In the genomic region with DNA sequence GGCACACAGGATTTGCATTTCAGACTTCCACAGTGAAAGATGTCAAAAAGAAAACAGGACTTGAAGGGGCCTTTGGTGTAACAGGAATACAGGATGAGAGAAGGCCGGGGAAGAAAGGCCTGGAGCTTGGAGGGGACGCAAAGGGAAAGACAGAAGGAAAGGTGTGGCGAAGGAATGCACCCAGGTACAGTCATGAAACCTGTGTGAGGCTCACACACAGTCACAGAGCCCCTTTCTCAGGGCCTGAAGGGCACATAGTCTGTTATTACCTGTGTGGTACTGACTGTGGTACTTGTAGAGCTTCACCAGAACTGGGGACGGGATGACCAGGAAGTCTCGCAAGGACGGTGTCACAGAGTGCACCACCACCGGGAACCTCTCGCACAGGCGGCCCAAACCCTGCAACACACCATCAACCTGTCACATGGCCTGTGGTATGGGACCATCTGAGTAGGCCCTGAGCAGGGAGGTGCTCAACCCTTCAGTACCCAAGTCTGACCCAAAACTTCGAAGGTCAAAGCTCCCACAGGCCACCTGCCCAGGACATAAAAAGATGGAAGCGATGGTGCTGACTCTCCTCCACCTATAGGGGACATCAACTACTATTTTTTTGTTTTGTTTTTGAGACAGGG, we compare ENCODE assay signal across 1 cellular context.
TF ChIP-seq lines count a peak whose summit lies in the region.

No MANE protein-coding gene starts in this region.

TF ChIP-seq in K562, 482 proteins besides CTCF, POLR2A, EP300 and RAD21 (continued from another document and continues in another):
- TF ChIP-seq REST (CRISPR knock-in tag; IDR thresholded peaks at IDR 0.05; ENCODE audit: low read depth): no peak
- no peak for TF ChIP-seq TEAD2 (tag; IDR thresholded peaks at IDR 0.05)
- TF ChIP-seq EGR1 (conservative IDR thresholded peaks at IDR 0.05): no peak
- TF ChIP-seq NFE2L1 (tag; IDR thresholded peaks at IDR 0.05; ENCODE audit: borderline replicate concordance, low read depth): no peak
- TF ChIP-seq E2F4 (CRISPR knock-in tag; IDR thresholded peaks at IDR 0.05; ENCODE audit: low read depth): no peak
- peak; percentile 12 for TF ChIP-seq HNRNPLL (IDR thresholded peaks at IDR 0.05; ENCODE audit: low read depth, low read length, poor library complexity, severe bottlenecking)
- peak; percentile 78; the same call in 1 of the 2 replicates for TF ChIP-seq IRF2 (CRISPR knock-in tag; IDR thresholded peaks at IDR 0.05)
- TF ChIP-seq FOXJ3 (CRISPR knock-in tag; IDR thresholded peaks at IDR 0.05): peak; percentile 57; the same call in 1 of the 2 replicates
- no peak for TF ChIP-seq SMAD4 (CRISPR knock-in tag; conservative IDR thresholded peaks at IDR 0.05)
- no peak for TF ChIP-seq NCOA6 (IDR thresholded peaks at IDR 0.05)
- no peak for TF ChIP-seq ZFP30 (CRISPR knock-in tag; IDR thresholded peaks at IDR 0.05; ENCODE audit: borderline replicate concordance)
- no peak for TF ChIP-seq SMARCA4 (IDR thresholded peaks at IDR 0.05)
- 0 out of 2 replicates have a peak, but pooled peaks have one; percentile 9 for TF ChIP-seq TCF15 (CRISPR knock-in tag; IDR thresholded peaks at IDR 0.05)
- TF ChIP-seq SMARCC2 (IDR thresholded peaks at IDR 0.05; ENCODE audit: low read depth): no peak
- peak; percentile 71 for TF ChIP-seq STAG1 (CRISPR knock-in tag; IDR thresholded peaks at IDR 0.05; ENCODE audit: borderline replicate concordance)
- TF ChIP-seq RBBP5 (IDR thresholded peaks at IDR 0.05; ENCODE audit: borderline replicate concordance, insufficient read depth, low read length, poor library complexity, severe bottlenecking): peak; percentile 56
- no peak for TF ChIP-seq TRIM24 (IDR thresholded peaks at IDR 0.05)
- no peak for TF ChIP-seq ZNF830 (CRISPR knock-in tag; IDR thresholded peaks at IDR 0.05)
- no peak; a peak in 1 of 4 replicates for TF ChIP-seq MLX (CRISPR knock-in tag; conservative IDR thresholded peaks at IDR 0.05)
- peak; percentile 45; the same call in 1 of the 2 replicates for TF ChIP-seq JUNB (CRISPR knock-in tag; conservative IDR thresholded peaks at IDR 0.05)
- TF ChIP-seq KDM1A (IDR thresholded peaks at IDR 0.05): no peak
- TF ChIP-seq NR3C1 (CRISPR knock-in tag; IDR thresholded peaks at IDR 0.05): 0 out of 2 replicates have a peak, but pooled peaks have one; percentile 58
- TF ChIP-seq KLF10 (CRISPR knock-in tag; IDR thresholded peaks at IDR 0.05): no peak
- no peak for TF ChIP-seq PTTG1 (tag; IDR thresholded peaks at IDR 0.05; ENCODE audit: low read depth)
- no peak for TF ChIP-seq TOE1 (IDR thresholded peaks at IDR 0.05; ENCODE audit: borderline replicate concordance)
- TF ChIP-seq TOE1 (CRISPR knock-in tag; IDR thresholded peaks at IDR 0.05; ENCODE audit: borderline replicate concordance, low read depth): no peak
- TF ChIP-seq HMG20A (CRISPR knock-in tag; conservative IDR thresholded peaks at IDR 0.05): no peak
- TF ChIP-seq, protein P1, sequence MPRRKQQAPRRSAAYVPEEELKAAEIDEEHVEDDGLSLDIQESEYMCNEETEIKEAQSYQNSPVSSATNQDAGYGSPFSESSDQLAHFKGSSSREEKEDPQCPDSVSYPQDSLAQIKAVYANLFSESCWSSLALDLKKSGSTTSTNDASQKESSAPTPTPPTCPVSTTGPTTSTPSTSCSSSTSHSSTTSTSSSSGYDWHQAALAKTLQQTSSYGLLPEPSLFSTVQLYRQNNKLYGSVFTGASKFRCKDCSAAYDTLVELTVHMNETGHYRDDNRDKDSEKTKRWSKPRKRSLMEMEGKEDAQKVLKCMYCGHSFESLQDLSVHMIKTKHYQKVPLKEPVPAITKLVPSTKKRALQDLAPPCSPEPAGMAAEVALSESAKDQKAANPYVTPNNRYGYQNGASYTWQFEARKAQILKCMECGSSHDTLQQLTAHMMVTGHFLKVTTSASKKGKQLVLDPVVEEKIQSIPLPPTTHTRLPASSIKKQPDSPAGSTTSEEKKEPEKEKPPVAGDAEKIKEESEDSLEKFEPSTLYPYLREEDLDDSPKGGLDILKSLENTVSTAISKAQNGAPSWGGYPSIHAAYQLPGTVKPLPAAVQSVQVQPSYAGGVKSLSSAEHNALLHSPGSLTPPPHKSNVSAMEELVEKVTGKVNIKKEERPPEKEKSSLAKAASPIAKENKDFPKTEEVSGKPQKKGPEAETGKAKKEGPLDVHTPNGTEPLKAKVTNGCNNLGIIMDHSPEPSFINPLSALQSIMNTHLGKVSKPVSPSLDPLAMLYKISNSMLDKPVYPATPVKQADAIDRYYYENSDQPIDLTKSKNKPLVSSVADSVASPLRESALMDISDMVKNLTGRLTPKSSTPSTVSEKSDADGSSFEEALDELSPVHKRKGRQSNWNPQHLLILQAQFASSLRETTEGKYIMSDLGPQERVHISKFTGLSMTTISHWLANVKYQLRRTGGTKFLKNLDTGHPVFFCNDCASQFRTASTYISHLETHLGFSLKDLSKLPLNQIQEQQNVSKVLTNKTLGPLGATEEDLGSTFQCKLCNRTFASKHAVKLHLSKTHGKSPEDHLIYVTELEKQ (CRISPR knock-in tag; IDR thresholded peaks at IDR 0.05): no peak
- TF ChIP-seq ZNF76 (CRISPR knock-in tag; IDR thresholded peaks at IDR 0.05; ENCODE audit: borderline replicate concordance): no peak
- no peak for TF ChIP-seq ZNF143 (CRISPR knock-in tag; IDR thresholded peaks at IDR 0.05)
- TF ChIP-seq, protein P2, sequence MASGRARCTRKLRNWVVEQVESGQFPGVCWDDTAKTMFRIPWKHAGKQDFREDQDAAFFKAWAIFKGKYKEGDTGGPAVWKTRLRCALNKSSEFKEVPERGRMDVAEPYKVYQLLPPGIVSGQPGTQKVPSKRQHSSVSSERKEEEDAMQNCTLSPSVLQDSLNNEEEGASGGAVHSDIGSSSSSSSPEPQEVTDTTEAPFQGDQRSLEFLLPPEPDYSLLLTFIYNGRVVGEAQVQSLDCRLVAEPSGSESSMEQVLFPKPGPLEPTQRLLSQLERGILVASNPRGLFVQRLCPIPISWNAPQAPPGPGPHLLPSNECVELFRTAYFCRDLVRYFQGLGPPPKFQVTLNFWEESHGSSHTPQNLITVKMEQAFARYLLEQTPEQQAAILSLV (tag; IDR thresholded peaks at IDR 0.05): no peak
- TF ChIP-seq RREB1 (CRISPR knock-in tag; IDR thresholded peaks at IDR 0.05): 0 out of 2 replicates have a peak, but pooled peaks have one; percentile 72
- no peak for TF ChIP-seq ZNF584 (CRISPR knock-in tag; IDR thresholded peaks at IDR 0.05; ENCODE audit: low read depth)
- TF ChIP-seq, protein P3, sequence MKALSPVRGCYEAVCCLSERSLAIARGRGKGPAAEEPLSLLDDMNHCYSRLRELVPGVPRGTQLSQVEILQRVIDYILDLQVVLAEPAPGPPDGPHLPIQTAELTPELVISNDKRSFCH (CRISPR knock-in tag; IDR thresholded peaks at IDR 0.05): no peak
- TF ChIP-seq, protein P3 (tag; IDR thresholded peaks at IDR 0.05): no peak
- TF ChIP-seq TRIM25 (IDR thresholded peaks at IDR 0.05; ENCODE audit: borderline replicate concordance): no peak
